9 cellular contexts compared by ENCODE assay signal in genomic region chr7:93902777-93903423, GRCh38. TPM values are rescaled to one million over a fixed set of nuclear protein-coding genes. Genes with fewer than 3 reads are reported as not detected.
A peak's percentile ranks its signal among the peaks of the same experiment; 100 is the strongest.
DNase-seq lines count a peak whose midpoint lies in the region; ATAC-seq and TF ChIP-seq lines count a peak whose summit lies in the region.
"Had no signal": no experiment of that assay in that cellular context is flagged by ENCODE, and none has a peak within 500 bp of the region (broad histone marks: within the 10 kb centered on the region; RNA-seq: fewer than 3 reads in every experiment).

No MANE protein-coding gene starts in this region.

- intact Hi-C loops in uterus (cut with DNase I; ENCODE audit: low total_unique reads): loop anchor here (10.0 kb wide), 1 partner anchor 102 kb away; the partner anchor contains the start of gene BET1

- TF ChIP-seq POLR2A in uterus (IDR thresholded peaks at IDR 0.05): no peak

- no peak overlapping the region for H3K4me3 Mint-ChIP-seq in WTC11
- H3K4me3 Mint-ChIP-seq: T-helper 1 cell treated with Interleukin-12 subunit alpha and Interleukin-12 subunit beta and Interleukin-4 antibody, amounts not matched to agents 30 μg/mL and 1 μg/mL, for 36 hours had no signal

- no peaks in the 10 kb centered on the region for H3K9me3 ChIP-seq in uterus

- TF ChIP-seq RAD21 in Ishikawa (IDR thresholded peaks at IDR 0.05; ENCODE audit: low read depth): peak; percentile 79

- no peaks in the 10 kb centered on the region for H3K27me3 Mint-ChIP-seq in WTC11 (ENCODE audit: low read depth)

- no peak overlapping the region for H3K27ac Mint-ChIP-seq in WTC11
- H3K27ac Mint-ChIP-seq: T-helper 1 cell treated with Interleukin-12 subunit alpha and Interleukin-12 subunit beta and Interleukin-4 antibody, amounts not matched to agents 30 μg/mL and 1 μg/mL, for 36 hours had no signal

- DNase-seq in GM03348 (ENCODE audit: low spot score) (peak; percentile 63), WTC11 (ENCODE audit: low spot score) (no peak), iPS-NIHi11 (ENCODE audit: low spot score) (peak; percentile 54), uterus (no peak)
- DNase-seq in stimulated activated naive CD4-positive, alpha-beta T cell (lab: John Stamatoyannopoulos, UW): no peak

- H3K4me1 ChIP-seq in uterus: no peaks in the 10 kb centered on the region

- H3K9me3 Mint-ChIP-seq in WTC11: no peaks in the 10 kb centered on the region
- H3K9me3 Mint-ChIP-seq: T-helper 1 cell treated with Interleukin-12 subunit alpha and Interleukin-12 subunit beta and Interleukin-4 antibody, amounts not matched to agents 30 μg/mL and 1 μg/mL, for 36 hours had no signal

- ATAC-seq in WTC11: peak; percentile 94
- no peak for ATAC-seq in HG03095 (IDR thresholded peaks at IDR 0.05; ENCODE audit: unreplicated experiment)
- no peak for ATAC-seq in HG03378 (IDR thresholded peaks at IDR 0.05; ENCODE audit: unreplicated experiment)

- H3K36me3 Mint-ChIP-seq in WTC11: no peaks in the 10 kb centered on the region

- POLR2A ChIA-PET in WTC11 (lab: Charles Lee): no interaction called here

- H3K27me3 ChIP-seq in uterus: no peaks in the 10 kb centered on the region

- H3K27ac ChIP-seq in uterus: no peak overlapping the region

- CTCF ChIA-PET in WTC11 (lab: Charles Lee): interaction anchor here (0.5 to 2.2 kb wide), 19 partner anchors 9 to 416 kb away, joined by 3 to 17 read pairs (median 4); partner anchors contain the start of genes GNG11 and TFPI2

- no peak for TF ChIP-seq EP300 in Ishikawa (IDR thresholded peaks at IDR 0.05; ENCODE audit: borderline replicate concordance)

- TF ChIP-seq CTCF in WTC11 (IDR thresholded peaks at IDR 0.05) (peak; percentile 80), uterus (IDR thresholded peaks at IDR 0.05) (peak; percentile 59 to 78 (median 72))

- H3K4me3 ChIP-seq in uterus: no peak overlapping the region

- peaks cover 5% of the 10 kb centered on the region for H3K4me1 Mint-ChIP-seq in WTC11

- no peaks in the 10 kb centered on the region for H3K36me3 ChIP-seq in uterus

TF ChIP-seq in Ishikawa, 13 proteins besides CTCF, POLR2A, EP300 and RAD21:
- TF ChIP-seq EGR1 (IDR thresholded peaks at IDR 0.05): no peak
- TF ChIP-seq USF1 (IDR thresholded peaks at IDR 0.05): no peak
- TF ChIP-seq TEAD4 (IDR thresholded peaks at IDR 0.05): no peak
TF ChIP-seq in Ishikawa: peak in this region for 0.

TF ChIP-seq in WTC11, 78 proteins besides CTCF, POLR2A, EP300 and RAD21:
- TF ChIP-seq NFYB (CRISPR knock-in tag; conservative IDR thresholded peaks at IDR 0.05; ENCODE audit: low read depth): no peak
- no peak for TF ChIP-seq MXD4 (CRISPR knock-in tag; IDR thresholded peaks at IDR 0.05; ENCODE audit: borderline replicate concordance)
- no peak for TF ChIP-seq JAZF1 (CRISPR knock-in tag; IDR thresholded peaks at IDR 0.05)
- TF ChIP-seq SMAD3 (CRISPR knock-in tag; IDR thresholded peaks at IDR 0.05; ENCODE audit: borderline replicate concordance): no peak
- TF ChIP-seq EMX1 (CRISPR knock-in tag; IDR thresholded peaks at IDR 0.05): no peak
- no peak for TF ChIP-seq OVOL2 (CRISPR knock-in tag; IDR thresholded peaks at IDR 0.05; ENCODE audit: borderline replicate concordance)
- TF ChIP-seq IRF1 (CRISPR knock-in tag; IDR thresholded peaks at IDR 0.05): no peak

RNA-seq across cellular contexts. Expression of gene GNGT1, which starts 3.5 kb away (rescaled TPM):
- 0.63 to 1.3 TPM (median 1.2 TPM) in 3 replicates for total RNA-seq in WTC11 (2021)
- total RNA-seq in uterus: not detected

RNA-seq across cellular contexts. Expression of gene TFPI2, which starts 12.3 kb away (rescaled TPM):
- total RNA-seq in WTC11 (2021) (7.8 to 10.4 TPM (median 8.7 TPM) in 3 replicates), uterus (10 to 100 TPM in 2 of 4 donors, 1 to 10 TPM in 1, not detected in 1; 6.2 to 15.1 (median 10.5) TPM)

RNA-seq across cellular contexts. Expression of gene GNG11, which starts 18.6 kb away (rescaled TPM):
- total RNA-seq in WTC11 (2021): 1.3 to 1.7 TPM (median 1.4 TPM) in 3 replicates
- 10 to 100 TPM; 33.0 to 75.9 (median 49.0) TPM for total RNA-seq in uterus

Comparison
In these comparisons a context has a peak if more than half of its experiments do, and no peak if none do; other contexts are left out.
1. DNase-seq: peak in GM03348 (single experiment) and iPS-NIHi11 (single experiment); none in WTC11 (single experiment), uterus (0 of 2) and stimulated activated naive CD4-positive, alpha-beta T cell (0 of 6).
2. RNA of gene GNG11, which starts 18.6 kb away (total RNA-seq): 33.0 to 75.9 TPM in uterus; 1.3 to 1.7 TPM in WTC11; every median in the first group is over 10 times any median in the second.